In the genomic region with DNA sequence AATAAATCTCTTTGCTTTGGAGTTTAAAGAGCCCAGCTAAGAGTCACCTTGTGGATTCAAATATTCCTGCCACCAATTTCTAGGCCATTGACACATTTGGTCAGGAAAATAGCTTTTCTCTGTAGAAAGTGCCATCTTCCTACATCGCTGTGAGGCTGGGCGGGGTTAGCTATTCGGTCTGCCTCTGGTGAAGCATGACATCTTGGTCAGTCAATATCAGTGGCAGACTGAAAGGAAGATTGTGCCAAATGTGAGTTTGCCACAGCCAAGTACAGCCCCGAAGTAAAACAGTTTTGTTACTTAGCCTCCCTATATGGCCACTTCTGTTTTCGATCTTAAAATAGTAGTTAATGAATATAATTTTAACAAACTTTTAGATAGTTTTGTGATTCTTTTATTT, we compare ENCODE assay signal across 16 cellular contexts.
"Had no signal": no experiment of that assay in that cellular context is flagged by ENCODE, and none has a peak within 500 bp of the region (broad histone marks: within the 10 kb centered on the region; RNA-seq: fewer than 3 reads in every experiment).

No MANE protein-coding gene starts in this region.

- H3K4me3 Mint-ChIP-seq: memory B cell; naive thymus-derived CD4-positive, alpha-beta T cell had no signal

- H3K36me3 ChIP-seq: adrenal gland, breast epithelium, gastrocnemius medialis, sigmoid colon had no signal

- H3K9me3 Mint-ChIP-seq: activated naive CD4-positive, alpha-beta T cell treated with anti-CD3 and anti-CD28 coated beads, Interleukin-2, amount 50 U/mL, for 72 hours; memory B cell; naive thymus-derived CD4-positive, alpha-beta T cell; stimulated activated naive B cell treated with anti-CD40 and anti-IgM and Interleukin-4, amounts not matched to agents 10 μg/mL and 1 μg/mL and 100 μg/mL, for 72 hours had no signal

- H3K27ac ChIP-seq: adrenal gland, breast epithelium, coronary artery, gastrocnemius medialis, parathyroid adenoma, sigmoid colon had no signal

- H3K27ac Mint-ChIP-seq: activated naive CD4-positive, alpha-beta T cell treated with anti-CD3 and anti-CD28 coated beads, Interleukin-2, amount 50 U/mL, for 72 hours; memory B cell; stimulated activated naive B cell treated with anti-CD40 and anti-IgM and Interleukin-4, amounts not matched to agents 10 μg/mL and 1 μg/mL and 100 μg/mL, for 72 hours had no signal

- H3K27me3 ChIP-seq: adrenal gland, breast epithelium, gastrocnemius medialis, sigmoid colon had no signal

- ATAC-seq: activated naive CD4-positive, alpha-beta T cell treated with anti-CD3 and anti-CD28 coated beads, Interleukin-2, amount 50 U/mL, for 72 hours; esophagus mucosa; gastrocnemius medialis; naive thymus-derived CD4-positive, alpha-beta T cell; stimulated activated naive B cell treated with anti-CD40 and anti-IgM and Interleukin-4, amounts not matched to agents 10 μg/mL and 1 μg/mL and 100 μg/mL, for 72 hours had no signal

- H3K9me3 ChIP-seq: adrenal gland, breast epithelium, gastrocnemius medialis, sigmoid colon had no signal

- H3K4me1 Mint-ChIP-seq: memory B cell; naive thymus-derived CD4-positive, alpha-beta T cell had no signal

- DNase-seq: activated CD4-positive, alpha-beta T cell treated with anti-CD3 and anti-CD28 coated beads, Interleukin-2, amount 50 U/mL, for 4 hours; activated gamma-delta T cell treated with Interleukin-2 at 50 U/mL for 16 hours; adrenal gland; gastrocnemius medialis; head of caudate nucleus; naive thymus-derived CD4-positive, alpha-beta T cell; sigmoid colon; stimulated activated CD4-positive, alpha-beta T cell treated with anti-CD3 and anti-CD28 coated beads, Interleukin-4, amount 100 ng/mL, for 24 hours; stimulated activated naive B cell treated with anti-CD40 and anti-IgM and Interleukin-4, amounts not matched to agents 10 μg/mL and 1 μg/mL and 100 μg/mL, for 72 hours; T-helper 9 cell had no signal

- H3K27me3 Mint-ChIP-seq: memory B cell; stimulated activated naive B cell treated with anti-CD40 and anti-IgM and Interleukin-4, amounts not matched to agents 10 μg/mL and 1 μg/mL and 100 μg/mL, for 72 hours had no signal

- H3K4me3 ChIP-seq: adrenal gland, breast epithelium, coronary artery, gastrocnemius medialis, sigmoid colon had no signal

- H3K4me1 ChIP-seq: adrenal gland, breast epithelium, gastrocnemius medialis, sigmoid colon had no signal
